Comparison of ENCODE assay signal across 1 cellular context in genomic region chr1:221781102-221781744, GRCh38.
TF ChIP-seq lines count a peak whose summit lies in the region.

No MANE protein-coding gene starts in this region.

TF ChIP-seq in K562, 482 proteins besides CTCF, POLR2A, EP300 and RAD21 (continued from another document):
- TF ChIP-seq ZNF740 (CRISPR knock-in tag; IDR thresholded peaks at IDR 0.05) (no peak), ZNF740 (tag; IDR thresholded peaks at IDR 0.05) (no peak), CTCFL (IDR thresholded peaks at IDR 0.05; ENCODE audit: borderline replicate concordance, insufficient read depth, low read depth, low read length, poor library complexity, severe bottlenecking) (no peak), BRCA1 (IDR thresholded peaks at IDR 0.05) (no peak), BRCA1 (CRISPR knock-in tag; IDR thresholded peaks at IDR 0.05) (no peak), KHSRP (IDR thresholded peaks at IDR 0.05) (no peak), ZNF316 (IDR thresholded peaks at IDR 0.05) (peak; percentile 29; the same call in 1 of the 2 replicates), TSC22D4 (tag; IDR thresholded peaks at IDR 0.05) (no peak), MNT (conservative IDR thresholded peaks at IDR 0.05) (no peak), CUX1 (CRISPR knock-in tag; IDR thresholded peaks at IDR 0.05) (peak; percentile 83), ARID4B (CRISPR knock-in tag; IDR thresholded peaks at IDR 0.05) (no peak), DNMT1 (IDR thresholded peaks at IDR 0.05) (no peak)
